31 cellular contexts compared by ENCODE assay signal in the genomic region with DNA sequence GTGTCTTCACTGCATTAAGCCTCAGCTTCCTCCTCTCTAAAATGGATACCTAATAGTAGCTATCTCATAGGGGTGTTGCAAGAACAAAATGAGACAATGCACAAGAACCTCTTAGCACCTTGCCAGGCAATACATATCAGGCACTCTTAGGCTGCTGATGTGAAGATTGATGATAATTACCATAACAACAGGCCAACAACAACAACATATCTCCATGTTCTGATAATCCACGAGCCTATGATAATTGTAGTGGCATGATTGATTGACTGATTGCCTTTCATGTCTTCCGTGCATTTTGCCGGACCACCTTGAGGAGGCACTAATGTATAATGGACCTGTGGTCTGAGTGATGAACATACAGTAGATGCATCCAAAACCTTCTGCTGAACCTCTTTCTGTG. TPM values are rescaled to one million over a fixed set of nuclear protein-coding genes. Genes with fewer than 3 reads are reported as not detected.
"Had no signal": no experiment of that assay in that cellular context is flagged by ENCODE, and none has a peak within 500 bp of the region (broad histone marks: within the 10 kb centered on the region; RNA-seq: fewer than 3 reads in every experiment).

No MANE protein-coding gene starts in this region.

- DNase-seq: activated CD4-positive, alpha-beta memory T cell treated with anti-CD3 and anti-CD28 coated beads for 36 hours; activated CD4-positive, alpha-beta T cell treated with anti-CD3 and anti-CD28 coated beads, Interleukin-2, amount 10 ng/mL, durations not matched to agents 7 days and 5 days; activated CD4-positive, CD25-positive, alpha-beta regulatory T cell; activated CD8-positive, alpha-beta memory T cell treated with anti-CD3 and anti-CD28 coated beads for 24 hours; activated gamma-delta T cell; activated naive CD4-positive, alpha-beta T cell treated with anti-CD3 and anti-CD28 coated beads for 36 hours; activated T-cell treated with anti-CD3 and anti-CD28 coated beads for 4 hours; activated T-cell treated with anti-CD3 and anti-CD28 coated beads, Interleukin-2, amount 50 U/mL, for 48 hours; amygdala; cerebellar nuclear complex; KG1; NCI-H1092 treated with DMSO at 0.1 percent for 48 hours; NCI-H1436; NCI-H1694 treated with DMSO at 0.1 percent for 48 hours; NCI-H2029 treated with DMSO at 0.1 percent for 48 hours; NCI-H345; NCI-H510A; NCI-H526 treated with DMSO at 0.1 percent for 48 hours; NCI-H82; NK-92 treated with Interleukin-12 subunit alpha and Interleukin-12 subunit beta, amount 100 ng/mL, for 24 hours; SHP77; T-cell; T-helper 2 cell; T1000 had no signal

- H3K9me3 Mint-ChIP-seq: activated CD4-positive, alpha-beta memory T cell treated with anti-CD3 and anti-CD28 coated beads for 36 hours; activated CD4-positive, alpha-beta T cell treated with anti-CD3 and anti-CD28 coated beads, Interleukin-2, amount 10 ng/mL, durations not matched to agents 7 days and 5 days; activated naive CD4-positive, alpha-beta T cell treated with anti-CD3 and anti-CD28 coated beads for 36 hours; T-cell had no signal

- H3K27ac ChIP-seq: cardiac muscle cell, VCaP had no signal

- H3K36me3 Mint-ChIP-seq: activated CD4-positive, alpha-beta memory T cell treated with anti-CD3 and anti-CD28 coated beads for 36 hours; activated naive CD8-positive, alpha-beta T cell; brain; T-cell had no signal

- H3K4me3 ChIP-seq: cardiac muscle cell had no signal

- H3K4me1 Mint-ChIP-seq: activated CD4-positive, alpha-beta T cell treated with anti-CD3 and anti-CD28 coated beads, Interleukin-2, amount 10 ng/mL, durations not matched to agents 7 days and 5 days; activated T-helper 17 cell treated with anti-CD3 and anti-CD28 coated beads, Interleukin-2, amount 50 U/mL, for 72 hours; T-cell had no signal

- H3K4me3 Mint-ChIP-seq: activated CD4-positive, alpha-beta memory T cell treated with anti-CD3 and anti-CD28 coated beads for 36 hours; activated CD4-positive, alpha-beta T cell treated with anti-CD3 and anti-CD28 coated beads, Interleukin-2, amount 10 ng/mL, durations not matched to agents 7 days and 5 days; activated naive CD4-positive, alpha-beta T cell treated with anti-CD3 and anti-CD28 coated beads for 36 hours; activated naive CD8-positive, alpha-beta T cell; activated T-helper 17 cell treated with anti-CD3 and anti-CD28 coated beads, Interleukin-2, amount 50 U/mL, for 72 hours; brain; T-cell had no signal

- H3K27ac Mint-ChIP-seq: activated CD4-positive, alpha-beta memory T cell treated with anti-CD3 and anti-CD28 coated beads for 36 hours; activated CD4-positive, alpha-beta T cell treated with anti-CD3 and anti-CD28 coated beads, Interleukin-2, amount 10 ng/mL, durations not matched to agents 7 days and 5 days; activated naive CD4-positive, alpha-beta T cell treated with anti-CD3 and anti-CD28 coated beads for 36 hours; activated naive CD8-positive, alpha-beta T cell; activated T-helper 17 cell treated with anti-CD3 and anti-CD28 coated beads, Interleukin-2, amount 50 U/mL, for 72 hours; T-cell had no signal

- H3K27me3 ChIP-seq: cardiac muscle cell had no signal

- H3K36me3 ChIP-seq: cardiac muscle cell had no signal

- ATAC-seq: activated T-helper 17 cell treated with anti-CD3 and anti-CD28 coated beads, Interleukin-2, amount 50 U/mL, for 72 hours; T-cell had no signal

RNA-seq across cellular contexts. Expression of gene WSCD2, which starts 50.7 kb away (rescaled TPM):
- total RNA-seq: activated CD4-positive, alpha-beta memory T cell treated with anti-CD3 and anti-CD28 coated beads for 36 hours; activated CD4-positive, alpha-beta T cell treated with anti-CD3 and anti-CD28 coated beads, Interleukin-2, amount 10 ng/mL, durations not matched to agents 7 days and 5 days; activated naive CD4-positive, alpha-beta T cell treated with anti-CD3 and anti-CD28 coated beads for 36 hours; activated T-helper 17 cell treated with anti-CD3 and anti-CD28 coated beads, Interleukin-2, amount 50 U/mL, for 72 hours; MCF 10A; SK-MEL-5 had no signal
